In the genomic region with DNA sequence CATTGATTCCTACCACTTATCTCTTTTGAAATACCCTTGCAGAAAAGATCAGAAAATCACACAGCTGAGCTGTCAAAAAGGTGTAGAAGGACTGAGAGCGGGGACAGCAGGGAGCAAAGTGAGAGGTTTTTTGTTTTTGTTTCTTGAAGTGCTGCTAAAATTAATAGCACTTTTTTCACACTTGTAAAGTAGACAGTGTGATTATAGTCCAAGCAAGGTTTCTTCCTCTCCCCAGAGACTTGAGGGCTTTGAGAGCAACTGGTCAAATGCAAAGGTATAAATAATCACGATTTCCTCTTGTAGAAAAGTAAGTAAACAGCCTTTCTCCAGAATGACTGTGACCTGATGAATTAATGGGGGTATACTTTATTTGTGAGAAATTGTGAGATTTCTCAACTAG, we compare ENCODE assay signal across 31 cellular contexts.
DNase-seq lines count a peak whose midpoint lies in the region; ATAC-seq and TF ChIP-seq lines count a peak whose summit lies in the region.
"Had no signal": no experiment of that assay in that cellular context is flagged by ENCODE, and none has a peak within 500 bp of the region (broad histone marks: within the 10 kb centered on the region; RNA-seq: fewer than 3 reads in every experiment).

No MANE protein-coding gene starts in this region.

- no peaks in the 10 kb centered on the region for H3K4me1 ChIP-seq in tibial artery
- H3K4me1 ChIP-seq: body of pancreas had no signal

- H3K36me3 Mint-ChIP-seq in stimulated activated memory B cell treated with anti-CD40 and anti-IgM and Interleukin-4, amounts not matched to agents 10 μg/mL and 1 μg/mL and 100 μg/mL, for 72 hours, result peaks cover 5% of the 10 kb centered on the region
- H3K36me3 Mint-ChIP-seq: activated naive CD4-positive, alpha-beta T cell treated with anti-CD3 and anti-CD28 coated beads, Interleukin-2, amount 10 ng/mL, durations not matched to agents 7 days and 5 days had no signal

- H3K27ac ChIP-seq in tibial artery, result no peak overlapping the region
- H3K27ac ChIP-seq: body of pancreas had no signal

- intact Hi-C loops in tibial artery (cut with DNase I; ENCODE audit: low total_unique reads), result no loop called here

- no peaks in the 10 kb centered on the region for H3K27me3 ChIP-seq in tibial artery
- H3K27me3 ChIP-seq: body of pancreas had no signal

- DNase-seq in tibial artery (no peak), T1000 (lab: John Stamatoyannopoulos, UW) (no peak), putamen (ENCODE audit: low spot score) (no peak)
- DNase-seq: activated CD4-positive, alpha-beta T cell treated with anti-CD3 and anti-CD28 coated beads for 36 hours; activated CD8-positive, alpha-beta memory T cell treated with anti-CD3 and anti-CD28 coated beads, Interleukin-2, amount 50 U/mL, for 48 hours; activated CD8-positive, alpha-beta T cell treated with anti-CD3 and anti-CD28 coated beads for 36 hours; activated naive CD4-positive, alpha-beta T cell treated with anti-CD3 and anti-CD28 coated beads, Interleukin-2, amount 10 ng/mL, durations not matched to agents 7 days and 5 days; body of pancreas; C1 segment of cervical spinal cord; cerebellar nuclear complex; COR-L47; dermis blood vessel endothelial cell; DMS53; endodermal cell; glutamatergic neuron; left colon; mammary epithelial cell; NCI-H2081; NCI-H774; nephron progenitor cell; SIG-M5; stimulated activated CD4-positive, alpha-beta T cell treated with anti-CD3 and anti-CD28 coated beads, Interleukin-15, amount 100 ng/mL, for 24 hours; stimulated activated CD4-positive, alpha-beta T cell treated with anti-CD3 and anti-CD28 coated beads, Interleukin-4, amount 100 ng/mL, for 4 hours; trophoblast cell had no signal

- ATAC-seq in GM18520 (IDR thresholded peaks at IDR 0.05; ENCODE audit: unreplicated experiment) (peak; percentile 75), GM19467 (IDR thresholded peaks at IDR 0.05; ENCODE audit: unreplicated experiment) (peak; percentile 63), HG03432 (IDR thresholded peaks at IDR 0.05; ENCODE audit: unreplicated experiment) (peak; percentile 73)
- ATAC-seq in stimulated activated memory B cell treated with anti-CD40 and anti-IgM and Interleukin-4, amounts not matched to agents 10 μg/mL and 1 μg/mL and 100 μg/mL, for 72 hours, result peak; percentile 61
- ATAC-seq: activated CD4-positive, alpha-beta T cell treated with anti-CD3 and anti-CD28 coated beads for 36 hours; activated CD8-positive, alpha-beta T cell treated with anti-CD3 and anti-CD28 coated beads for 36 hours; body of pancreas; esophagus mucosa; K562; left colon had no signal

- H3K9me3 Mint-ChIP-seq in stimulated activated memory B cell treated with anti-CD40 and anti-IgM and Interleukin-4, amounts not matched to agents 10 μg/mL and 1 μg/mL and 100 μg/mL, for 72 hours, result peaks cover 6% of the 10 kb centered on the region
- H3K9me3 Mint-ChIP-seq: activated T-helper 1 cell treated with anti-CD3 and anti-CD28 coated beads, Interleukin-12 subunit alpha, Interleukin-12 subunit beta, Interleukin-2, Interleukin-4 antibody, amounts not matched to agents 30 ng/mL and 10 ng/mL and 1 ng/mL, durations not matched to agents 14 hours and 24 hours and 36 hours had no signal

- TF ChIP-seq CTCF in tibial artery (IDR thresholded peaks at IDR 0.05), result no peak

- peaks cover 35% of the 10 kb centered on the region for H3K4me1 Mint-ChIP-seq in stimulated activated memory B cell treated with anti-CD40 and anti-IgM and Interleukin-4, amounts not matched to agents 10 μg/mL and 1 μg/mL and 100 μg/mL, for 72 hours
- H3K4me1 Mint-ChIP-seq: activated CD4-positive, alpha-beta T cell treated with anti-CD3 and anti-CD28 coated beads for 36 hours; activated naive CD4-positive, alpha-beta T cell treated with anti-CD3 and anti-CD28 coated beads, Interleukin-2, amount 10 ng/mL, durations not matched to agents 7 days and 5 days had no signal

- peak overlapping the region; percentile 33 for H3K27ac Mint-ChIP-seq in stimulated activated memory B cell treated with anti-CD40 and anti-IgM and Interleukin-4, amounts not matched to agents 10 μg/mL and 1 μg/mL and 100 μg/mL, for 72 hours
- H3K27ac Mint-ChIP-seq: activated CD4-positive, alpha-beta T cell treated with anti-CD3 and anti-CD28 coated beads for 36 hours; activated CD8-positive, alpha-beta T cell treated with anti-CD3 and anti-CD28 coated beads for 36 hours; activated naive CD4-positive, alpha-beta T cell treated with anti-CD3 and anti-CD28 coated beads, Interleukin-2, amount 10 ng/mL, durations not matched to agents 7 days and 5 days; activated T-helper 1 cell treated with anti-CD3 and anti-CD28 coated beads, Interleukin-12 subunit alpha, Interleukin-12 subunit beta, Interleukin-2, Interleukin-4 antibody, amounts not matched to agents 30 ng/mL and 10 ng/mL and 1 ng/mL, durations not matched to agents 14 hours and 24 hours and 36 hours; endodermal cell had no signal

- H3K36me3 ChIP-seq in tibial artery, result no peaks in the 10 kb centered on the region

- peaks cover 0 to 12% (median 3%) of the 10 kb centered on the region in 3 donors for H3K9me3 ChIP-seq in tibial artery
- H3K9me3 ChIP-seq: body of pancreas had no signal

- H3K4me3 ChIP-seq in tibial artery, result no peak overlapping the region
- H3K4me3 ChIP-seq: body of pancreas, K562 had no signal

- no peaks in the 10 kb centered on the region for H3K27me3 Mint-ChIP-seq in stimulated activated memory B cell treated with anti-CD40 and anti-IgM and Interleukin-4, amounts not matched to agents 10 μg/mL and 1 μg/mL and 100 μg/mL, for 72 hours
- H3K27me3 Mint-ChIP-seq: activated CD4-positive, alpha-beta T cell treated with anti-CD3 and anti-CD28 coated beads for 36 hours; activated CD8-positive, alpha-beta T cell treated with anti-CD3 and anti-CD28 coated beads for 36 hours; activated naive CD4-positive, alpha-beta T cell treated with anti-CD3 and anti-CD28 coated beads, Interleukin-2, amount 10 ng/mL, durations not matched to agents 7 days and 5 days had no signal

- no peak overlapping the region for H3K4me3 Mint-ChIP-seq in stimulated activated memory B cell treated with anti-CD40 and anti-IgM and Interleukin-4, amounts not matched to agents 10 μg/mL and 1 μg/mL and 100 μg/mL, for 72 hours
- H3K4me3 Mint-ChIP-seq: activated CD4-positive, alpha-beta T cell treated with anti-CD3 and anti-CD28 coated beads for 36 hours; activated CD8-positive, alpha-beta T cell treated with anti-CD3 and anti-CD28 coated beads for 36 hours; activated naive CD4-positive, alpha-beta T cell treated with anti-CD3 and anti-CD28 coated beads, Interleukin-2, amount 10 ng/mL, durations not matched to agents 7 days and 5 days; activated T-helper 1 cell treated with anti-CD3 and anti-CD28 coated beads, Interleukin-12 subunit alpha, Interleukin-12 subunit beta, Interleukin-2, Interleukin-4 antibody, amounts not matched to agents 30 ng/mL and 10 ng/mL and 1 ng/mL, durations not matched to agents 14 hours and 24 hours and 36 hours; endodermal cell; nephron progenitor cell had no signal
